In the genomic region with DNA sequence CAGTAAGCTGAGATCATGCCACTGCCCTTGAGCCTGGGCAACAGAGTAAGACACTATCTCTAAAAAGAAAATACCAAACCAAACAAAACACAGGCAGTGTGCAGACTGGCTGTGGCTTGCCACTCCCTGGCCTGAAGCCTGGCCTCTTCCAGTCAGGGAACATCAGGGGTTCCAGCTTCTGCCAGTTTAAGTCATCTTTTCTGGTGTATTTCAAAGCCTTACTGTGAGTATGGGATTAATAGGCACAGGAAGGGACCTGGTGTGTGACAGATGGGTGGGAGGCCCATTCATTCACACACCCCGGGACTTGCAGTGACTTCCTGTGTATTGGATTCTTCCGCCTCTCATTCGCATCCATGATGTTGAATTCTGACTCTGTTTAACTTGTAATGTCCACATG, we compare ENCODE assay signal across 19 cellular contexts. TPM values are rescaled to one million over a fixed set of nuclear protein-coding genes. Genes with fewer than 3 reads are reported as not detected.
A peak's percentile ranks its signal among the peaks of the same experiment; 100 is the strongest.
DNase-seq lines count a peak whose midpoint lies in the region; ATAC-seq and TF ChIP-seq lines count a peak whose summit lies in the region.
"Had no signal": no experiment of that assay in that cellular context is flagged by ENCODE, and none has a peak within 500 bp of the region (broad histone marks: within the 10 kb centered on the region; RNA-seq: fewer than 3 reads in every experiment).

No MANE protein-coding gene starts in this region.

- H3K9me3 ChIP-seq in A673 (ENCODE audit: low read depth, low read length, poor library complexity, severe bottlenecking) (no peaks in the 10 kb centered on the region), colonic mucosa (no peaks in the 10 kb centered on the region), T-helper 17 cell (ENCODE audit: control insufficient read depth, low read length, poor library complexity, severe bottlenecking) (no peaks in the 10 kb centered on the region)
- H3K9me3 ChIP-seq: BE2C, SK-N-SH had no signal

- H3K36me3 ChIP-seq in A673 (ENCODE audit: insufficient read depth, low read length, poor library complexity, severe bottlenecking) (peaks cover 42% of the 10 kb centered on the region), GM23338 (ENCODE audit: insufficient read depth) (peaks cover 11% of the 10 kb centered on the region), colonic mucosa (no peaks in the 10 kb centered on the region)

- BruUV-seq in A673 (replicated peaks; lab: Mats Ljungman, UMichigan) = no TSS peak

- CTCF ChIA-PET in A673 (lab: Charles Lee) = no interaction called here

- H3K9ac ChIP-seq in colonic mucosa (ENCODE audit: low read depth in 2 of 2, low read length in 2 of 2) = no peak overlapping the region
- H3K9ac ChIP-seq: SK-N-SH had no signal

- peaks cover 6% of the 10 kb centered on the region for H4K20me1 ChIP-seq in GM23338 (replicated peaks; ENCODE audit: insufficient read depth)

- POLR2A ChIA-PET in A673 (lab: Charles Lee; ENCODE audit: low non-redundant PET) = no interaction called here

- H3K27ac Mint-ChIP-seq in GM23338 (0 out of 2 replicates have a peak overlapping the region, but pooled peaks have one; percentile 50), T-helper 17 cell (no peak overlapping the region)
- H3K27ac Mint-ChIP-seq: CD4-positive, CD25-positive, alpha-beta regulatory T cell had no signal

- DNase-seq in A673 (ENCODE audit: low spot score) = peak; percentile 7
- DNase-seq in GM23338 (ENCODE audit: low spot score) = no peak
- peak; percentile 7 for DNase-seq in astrocyte of the hippocampus (ENCODE audit: low read depth, low spot score)
- DNase-seq in myocyte (ENCODE audit: low read depth) = peak; percentile 8
- DNase-seq in colonic mucosa = no peak
- no peak for DNase-seq in T-helper 17 cell
- DNase-seq: BE2C; CD4-positive, CD25-positive, alpha-beta regulatory T cell; COR-L47; DND-41; Kasumi-1; NCI-H1694 treated with DMSO at 0.1 percent for 48 hours; NCI-H2081 treated with DMSO at 0.1 percent for 48 hours; NK-92 treated with Interleukin-12 subunit alpha and Interleukin-12 subunit beta, amount 100 ng/mL, for 24 hours; SIG-M5; SK-N-SH had no signal

- H3K4me3 Mint-ChIP-seq in GM23338 = no peak overlapping the region
- no peak overlapping the region for H3K4me3 Mint-ChIP-seq in T-helper 17 cell
- H3K4me3 Mint-ChIP-seq: CD4-positive, CD25-positive, alpha-beta regulatory T cell had no signal

- H3K9me3 Mint-ChIP-seq in GM23338 = no peaks in the 10 kb centered on the region
- H3K9me3 Mint-ChIP-seq: CD4-positive, CD25-positive, alpha-beta regulatory T cell had no signal

- no peaks in the 10 kb centered on the region for H3K79me2 ChIP-seq in GM23338 (replicated peaks; ENCODE audit: insufficient read depth)

- H3K27me3 Mint-ChIP-seq in GM23338 (ENCODE audit: insufficient read depth, low read depth, poor library complexity) = peaks cover 3% of the 10 kb centered on the region
- H3K27me3 Mint-ChIP-seq in T-helper 17 cell = no peaks in the 10 kb centered on the region
- H3K27me3 Mint-ChIP-seq: CD4-positive, CD25-positive, alpha-beta regulatory T cell had no signal

- no peak for TF ChIP-seq CTCF in A673 (conservative IDR thresholded peaks at IDR 0.05; ENCODE audit: low read depth, low read length)
- no peak for TF ChIP-seq CTCF in GM23338 (conservative IDR thresholded peaks at IDR 0.05; ENCODE audit: low read depth in 2 of 2)
- no peak for TF ChIP-seq CTCF in colonic mucosa (IDR thresholded peaks at IDR 0.05)

- no peaks in the 10 kb centered on the region for H3K9me2 ChIP-seq in GM23338 (ENCODE audit: insufficient read depth)
- H3K9me2 ChIP-seq: SK-N-SH had no signal

- ATAC-seq in GM23338 (no peak), HG02623 (IDR thresholded peaks at IDR 0.05; ENCODE audit: unreplicated experiment) (no peak), T-helper 17 cell (no peak)

- no peak overlapping the region for H3K4me3 ChIP-seq in A673 (ENCODE audit: low read depth, low read length, poor library complexity, severe bottlenecking)
- no peak overlapping the region for H3K4me3 ChIP-seq in GM23338
- H3K4me3 ChIP-seq in colonic mucosa = no peak overlapping the region

- no peaks in the 10 kb centered on the region for H3K4me1 Mint-ChIP-seq in GM23338
- H3K4me1 Mint-ChIP-seq in T-helper 17 cell = no peaks in the 10 kb centered on the region

- no peak overlapping the region for H2AFZ ChIP-seq in GM23338

- intact Hi-C loops in A673 (cut with micrococcal nuclease; ENCODE audit: unreplicated experiment) = no loop called here
- intact Hi-C loops in colonic mucosa (cut with DNase I) = no loop called here

- H3F3A ChIP-seq in GM23338 (replicated peaks; ENCODE audit: low read depth) = no peaks in the 10 kb centered on the region

- no peak overlapping the region for H3K4me2 ChIP-seq in GM23338
- H3K4me2 ChIP-seq: SK-N-SH had no signal

- H3K27me3 ChIP-seq in A673 (replicated peaks; ENCODE audit: insufficient read depth, low read depth, low read length, poor library complexity) (no peaks in the 10 kb centered on the region), GM23338 (ENCODE audit: insufficient read depth) (no peaks in the 10 kb centered on the region), colonic mucosa (no peaks in the 10 kb centered on the region)
- H3K27me3 ChIP-seq: BE2C had no signal

- peak overlapping the region; percentile 14 for H3K27ac ChIP-seq in A673 (ENCODE audit: low read depth, low read length, poor library complexity, severe bottlenecking)
- H3K27ac ChIP-seq in GM23338 (ENCODE audit: low read depth) = no peak overlapping the region
- no peak overlapping the region for H3K27ac ChIP-seq in colonic mucosa

- no peaks in the 10 kb centered on the region for H3K4me1 ChIP-seq in A673 (ENCODE audit: insufficient read depth, low read length, poor library complexity, severe bottlenecking)
- H3K4me1 ChIP-seq in GM23338 (ENCODE audit: insufficient read depth) = no peaks in the 10 kb centered on the region
- H3K4me1 ChIP-seq in colonic mucosa = no peaks in the 10 kb centered on the region
- H3K4me1 ChIP-seq: BE2C had no signal

- H3K36me3 Mint-ChIP-seq in GM23338 (ENCODE audit: low read depth) (peaks cover 49% of the 10 kb centered on the region), T-helper 17 cell (ENCODE audit: low read depth) (peaks cover 6% of the 10 kb centered on the region)

TF ChIP-seq in GM23338, 12 proteins besides CTCF, POLR2A, EP300 and RAD21:
- TF ChIP-seq CREB1 (CRISPR knock-in tag; IDR thresholded peaks at IDR 0.05; ENCODE audit: low read depth) (no peak), POLR2AphosphoS5 (IDR thresholded peaks at IDR 0.05; ENCODE audit: low read depth) (no peak)
- TF ChIP-seq, protein P1, sequence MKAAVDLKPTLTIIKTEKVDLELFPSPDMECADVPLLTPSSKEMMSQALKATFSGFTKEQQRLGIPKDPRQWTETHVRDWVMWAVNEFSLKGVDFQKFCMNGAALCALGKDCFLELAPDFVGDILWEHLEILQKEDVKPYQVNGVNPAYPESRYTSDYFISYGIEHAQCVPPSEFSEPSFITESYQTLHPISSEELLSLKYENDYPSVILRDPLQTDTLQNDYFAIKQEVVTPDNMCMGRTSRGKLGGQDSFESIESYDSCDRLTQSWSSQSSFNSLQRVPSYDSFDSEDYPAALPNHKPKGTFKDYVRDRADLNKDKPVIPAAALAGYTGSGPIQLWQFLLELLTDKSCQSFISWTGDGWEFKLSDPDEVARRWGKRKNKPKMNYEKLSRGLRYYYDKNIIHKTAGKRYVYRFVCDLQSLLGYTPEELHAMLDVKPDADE (IDR thresholded peaks at IDR 0.05) = no peak

RNA-seq across cellular contexts. Expression of a gene that starts 26.9 kb away (rescaled TPM):
- not detected in 2 replicates for total RNA-seq in A673 (2021)
- total RNA-seq in GM23338 (2014; rRNA removed; shearing (Covaris generic)) = not detected in 2 replicates
- polyA plus RNA-seq in GM23338 (2016; fragmentation: Nextera tagmentation; extraction: Ambion mirVana) = 0.14 TPM in 1 of 2 replicates, not detected in the other
- not detected in 2 replicates for total RNA-seq in myocyte
- not detected for polyA plus RNA-seq in myocyte (2012)
- under 1 TPM; 0.84 to 0.98 TPM for total RNA-seq in colonic mucosa
- total RNA-seq in T-helper 17 cell = 1 to 10 TPM in 1 of 2 donors, under 1 TPM in 1; 0.07 to 2.7 TPM
- total RNA-seq: MCF 10A, NCI-H460 had no signal
- polyA plus RNA-seq: CD4-positive, CD25-positive, alpha-beta regulatory T cell; SK-N-SH had no signal

RNA-seq across cellular contexts. Expression of a gene that starts 32.7 kb away (rescaled TPM):
- 76.7 and 80.0 TPM in 2 replicates for total RNA-seq in A673 (2021)
- total RNA-seq in GM23338 (2014; rRNA removed; shearing (Covaris generic)) = 68.6 and 80.0 TPM in 2 replicates
- 36.0 and 37.6 TPM in 2 replicates for polyA plus RNA-seq in GM23338 (2016; fragmentation: Nextera tagmentation; extraction: Ambion mirVana)
- 19.8 and 22.2 TPM in 2 replicates for total RNA-seq in myocyte
- 35.5 TPM for polyA plus RNA-seq in myocyte (2012)
- 10 to 100 TPM; 19.8 to 31.0 TPM for total RNA-seq in colonic mucosa
- 10 to 100 TPM; 61.1 to 69.4 TPM for total RNA-seq in T-helper 17 cell

Comparison
In these comparisons a context has a peak if more than half of its experiments do, and no peak if none do; other contexts are left out.
1. DNase-seq: peak in A673 (single experiment), astrocyte of the hippocampus (single experiment) and myocyte (single experiment); none in GM23338 (single experiment), colonic mucosa (single experiment) and T-helper 17 cell (0 of 3).